In genomic region chr6:137681445-137682009, GRCh38 we compare ENCODE assay signal across 13 cellular contexts.
"Had no signal": no experiment of that assay in that cellular context is flagged by ENCODE, and none has a peak within 500 bp of the region (broad histone marks: within the 10 kb centered on the region; RNA-seq: fewer than 3 reads in every experiment).

No MANE protein-coding gene starts in this region.

- H3K4me1 ChIP-seq: prostate gland, suprapubic skin had no signal

- H3K27ac ChIP-seq: prostate gland, suprapubic skin, VCaP had no signal

- H3K4me2 ChIP-seq: smooth muscle cell had no signal

- H3K9me3 Mint-ChIP-seq: activated T-cell treated with anti-CD3 and anti-CD28 coated beads, Interleukin-2, amount 50 U/mL, for 4 hours; stimulated activated naive CD8-positive, alpha-beta T cell treated with anti-CD3 and anti-CD28 coated beads, Interleukin-15, Interleukin-2, amounts not matched to agents 100 ng/mL and 50 ng/mL, for 24 hours; T-cell had no signal

- H3K4me3 ChIP-seq: prostate gland, smooth muscle cell, suprapubic skin had no signal

- DNase-seq: activated CD4-positive, alpha-beta T cell treated with anti-CD3 and anti-CD28 coated beads, Interleukin-2, amount 10 ng/mL, durations not matched to agents 7 days and 5 days; activated gamma-delta T cell; activated T-cell treated with anti-CD3 and anti-CD28 coated beads, Interleukin-2, amount 50 U/mL, for 4 hours; head of caudate nucleus; right cardiac atrium; T-cell; trophoblast cell had no signal

- H3K36me3 ChIP-seq: prostate gland, suprapubic skin had no signal

- H3K27ac Mint-ChIP-seq: activated CD4-positive, alpha-beta T cell treated with anti-CD3 and anti-CD28 coated beads, Interleukin-2, amount 10 ng/mL, durations not matched to agents 7 days and 5 days; T-cell had no signal

- FAIRE-seq: frontal cortex had no signal

- H3K9me3 ChIP-seq: prostate gland, suprapubic skin had no signal

- H3K36me3 Mint-ChIP-seq: T-cell had no signal

- H3K4me3 Mint-ChIP-seq: activated CD4-positive, alpha-beta T cell treated with anti-CD3 and anti-CD28 coated beads, Interleukin-2, amount 10 ng/mL, durations not matched to agents 7 days and 5 days; activated T-cell treated with anti-CD3 and anti-CD28 coated beads, Interleukin-2, amount 50 U/mL, for 4 hours; T-cell had no signal

- ATAC-seq: right cardiac atrium, T-cell had no signal

- H3K27me3 ChIP-seq: suprapubic skin had no signal

- H3K27me3 Mint-ChIP-seq: activated CD4-positive, alpha-beta T cell treated with anti-CD3 and anti-CD28 coated beads, Interleukin-2, amount 10 ng/mL, durations not matched to agents 7 days and 5 days had no signal
